ENCODE assay signal across 24 cellular contexts in genomic region chr17:58066409-58066808, GRCh38.
"Had no signal": no experiment of that assay in that cellular context is flagged by ENCODE, and none has a peak within 500 bp of the region (broad histone marks: within the 10 kb centered on the region; RNA-seq: fewer than 3 reads in every experiment).

No MANE protein-coding gene starts in this region.

- H3K27me3 ChIP-seq: ovary, right lobe of liver, testis had no signal

- H3K4me1 ChIP-seq: lower lobe of right lung, right lobe of liver, testis had no signal

- H3K4me3 Mint-ChIP-seq: central memory CD8-positive, alpha-beta T cell; memory B cell; mesothelial cell of epicardium; natural killer cell treated with Interleukin-12 subunit alpha and Interleukin-12 subunit beta and Interleukin-15 and Interleukin-18, amount 100 ng/mL, for 72 hours; stimulated activated memory B cell treated with anti-CD40 and anti-IgM and Interleukin-4, amounts not matched to agents 10 μg/mL and 1 μg/mL and 100 μg/mL, for 72 hours; stimulated activated naive CD8-positive, alpha-beta T cell treated with anti-CD3 and anti-CD28 coated beads, Interleukin-15, amount 100 ng/mL, for 72 hours had no signal

- ATAC-seq: esophagus mucosa; left lobe of liver; lower lobe of right lung; stimulated activated memory B cell treated with anti-CD40 and anti-IgM and Interleukin-4, amounts not matched to agents 10 μg/mL and 1 μg/mL and 100 μg/mL, for 72 hours; stimulated activated naive CD8-positive, alpha-beta T cell treated with anti-CD3 and anti-CD28 coated beads, Interleukin-15, amount 100 ng/mL, for 72 hours had no signal

- H3K9me3 Mint-ChIP-seq: central memory CD8-positive, alpha-beta T cell; memory B cell; mesothelial cell of epicardium; natural killer cell treated with Interleukin-12 subunit alpha and Interleukin-12 subunit beta and Interleukin-15 and Interleukin-18, amount 100 ng/mL, for 72 hours; stimulated activated memory B cell treated with anti-CD40 and anti-IgM and Interleukin-4, amounts not matched to agents 10 μg/mL and 1 μg/mL and 100 μg/mL, for 72 hours; stimulated activated naive CD8-positive, alpha-beta T cell treated with anti-CD3 and anti-CD28 coated beads, Interleukin-15, amount 100 ng/mL, for 72 hours had no signal

- H3K27ac ChIP-seq: dorsolateral prefrontal cortex, lower lobe of right lung, ovary, right lobe of liver, testis, transverse colon had no signal

- H3K4me1 Mint-ChIP-seq: central memory CD8-positive, alpha-beta T cell; memory B cell; mesothelial cell of epicardium; stimulated activated memory B cell treated with anti-CD40 and anti-IgM and Interleukin-4, amounts not matched to agents 10 μg/mL and 1 μg/mL and 100 μg/mL, for 72 hours; stimulated activated naive CD8-positive, alpha-beta T cell treated with anti-CD3 and anti-CD28 coated beads, Interleukin-15, amount 100 ng/mL, for 72 hours had no signal

- H3K27ac Mint-ChIP-seq: memory B cell; mesothelial cell of epicardium; natural killer cell treated with Interleukin-12 subunit alpha and Interleukin-12 subunit beta and Interleukin-15 and Interleukin-18, amount 100 ng/mL, for 72 hours; stimulated activated memory B cell treated with anti-CD40 and anti-IgM and Interleukin-4, amounts not matched to agents 10 μg/mL and 1 μg/mL and 100 μg/mL, for 72 hours; stimulated activated naive CD8-positive, alpha-beta T cell treated with anti-CD3 and anti-CD28 coated beads, Interleukin-15, amount 100 ng/mL, for 72 hours had no signal

- H3K4me3 ChIP-seq: dorsolateral prefrontal cortex, heart right ventricle, lower lobe of right lung, ovary, right lobe of liver, testis, transverse colon had no signal

- H3K36me3 Mint-ChIP-seq: memory B cell; mesothelial cell of epicardium; natural killer cell treated with Interleukin-12 subunit alpha and Interleukin-12 subunit beta and Interleukin-15 and Interleukin-18, amount 100 ng/mL, for 72 hours; stimulated activated memory B cell treated with anti-CD40 and anti-IgM and Interleukin-4, amounts not matched to agents 10 μg/mL and 1 μg/mL and 100 μg/mL, for 72 hours had no signal

- DNase-seq: cortex of kidney; dorsolateral prefrontal cortex; effector CD8-positive, alpha-beta T cell; heart right ventricle; hypothalamus; kidney glomerular epithelial cell; lower lobe of right lung; nucleus accumbens; ovary; right lobe of liver; stimulated activated CD4-positive, alpha-beta T cell treated with anti-CD3 and anti-CD28 coated beads, Interleukin-4, amount 100 ng/mL, for 24 hours; stimulated activated naive CD8-positive, alpha-beta T cell treated with anti-CD3 and anti-CD28 coated beads, Interleukin-15, amount 100 ng/mL, for 72 hours; testis; transverse colon had no signal

- H3K36me3 ChIP-seq: heart right ventricle, lower lobe of right lung, ovary, right lobe of liver, transverse colon had no signal

- H3K9me3 ChIP-seq: heart right ventricle, lower lobe of right lung, ovary, right lobe of liver, testis, transverse colon had no signal

- FAIRE-seq: endometrium, frontal cortex, islet of Langerhans had no signal
